Comparison of ENCODE assay signal across 8 cellular contexts in the genomic region with DNA sequence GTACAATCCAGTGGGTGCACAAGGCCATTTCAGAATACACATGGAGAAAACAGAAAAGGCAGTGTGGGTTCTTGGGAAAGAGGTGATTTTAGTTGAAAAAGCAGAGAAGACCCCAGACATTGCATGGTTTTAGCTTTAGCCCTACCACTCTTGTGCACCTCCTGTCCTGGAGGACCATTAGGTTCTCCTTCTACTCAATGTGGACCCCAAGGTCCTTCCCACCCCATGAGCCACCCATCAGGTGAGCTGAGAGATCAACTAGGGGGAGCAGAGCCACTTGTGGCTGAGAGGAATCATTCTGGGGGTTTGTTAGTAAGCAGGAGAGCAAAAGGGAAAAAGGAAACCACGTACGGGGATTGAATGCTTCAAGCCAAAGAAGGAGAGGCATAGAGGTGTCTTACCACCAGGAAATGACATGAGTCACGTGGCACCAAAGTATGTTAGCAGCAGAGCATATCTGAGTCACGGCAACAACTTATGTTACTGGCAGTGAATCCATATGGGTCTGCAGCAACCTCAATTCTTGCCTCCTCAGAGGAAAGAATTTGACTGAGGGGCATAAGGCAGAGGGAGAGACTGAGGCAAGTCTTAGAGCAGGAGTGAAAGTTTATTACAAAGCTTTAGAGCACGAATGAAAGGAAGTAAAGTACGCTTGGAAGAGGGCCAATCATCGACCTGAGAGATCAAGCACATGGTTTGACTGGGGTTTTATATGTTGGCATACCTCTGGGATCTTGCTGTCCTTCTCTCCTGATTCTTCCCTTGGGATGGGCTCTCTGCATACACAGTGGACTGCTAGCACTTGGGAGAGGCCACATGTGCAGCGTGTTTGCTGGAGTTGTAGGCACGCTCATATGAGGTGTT.
DNase-seq lines count a peak whose midpoint lies in the region; ATAC-seq and TF ChIP-seq lines count a peak whose summit lies in the region.

No MANE protein-coding gene starts in this region.

- POLR2A ChIA-PET in WTC11 (lab: Charles Lee), result no interaction called here

- TF ChIP-seq CTCF in C4-2B (conservative IDR thresholded peaks at IDR 0.05) (no peak), WTC11 (IDR thresholded peaks at IDR 0.05) (no peak), nephron progenitor cell (IDR thresholded peaks at IDR 0.05) (no peak)

- H3K27me3 Mint-ChIP-seq in memory B cell, result peaks cover 13% of the 10 kb centered on the region
- H3K27me3 Mint-ChIP-seq in WTC11 (ENCODE audit: low read depth), result peaks cover 12% of the 10 kb centered on the region
- peaks cover 24% of the 10 kb centered on the region for H3K27me3 Mint-ChIP-seq in nephron progenitor cell (ENCODE audit: low read depth, poor library complexity)

- peak overlapping the region; percentile 14; the same call in 1 of the 2 replicates for H3K27ac ChIP-seq in C4-2B

- H3K4me1 Mint-ChIP-seq in memory B cell, result peaks cover 13% of the 10 kb centered on the region
- no peaks in the 10 kb centered on the region for H3K4me1 Mint-ChIP-seq in WTC11
- H3K4me1 Mint-ChIP-seq in nephron progenitor cell, result peaks cover 27% of the 10 kb centered on the region

- H3K4me3 Mint-ChIP-seq in memory B cell (peak overlapping the region; percentile 28), WTC11 (no peak overlapping the region), nephron progenitor cell (no peak overlapping the region)

- H3K36me3 Mint-ChIP-seq in memory B cell, result no peaks in the 10 kb centered on the region
- no peaks in the 10 kb centered on the region for H3K36me3 Mint-ChIP-seq in WTC11
- H3K36me3 Mint-ChIP-seq in nephron progenitor cell (ENCODE audit: low read depth), result no peaks in the 10 kb centered on the region

- H3K9me3 Mint-ChIP-seq in memory B cell (no peaks in the 10 kb centered on the region), WTC11 (no peaks in the 10 kb centered on the region), nephron progenitor cell (no peaks in the 10 kb centered on the region)

- CTCF ChIA-PET in WTC11 (lab: Charles Lee), result interaction anchor here (1.2 to 1.8 kb wide), 3 partner anchors 74 to 165 kb away, joined by 3 to 6 read pairs (median 5); a partner anchor contains a TSS

- H3K27ac Mint-ChIP-seq in memory B cell, result no peak overlapping the region
- H3K27ac Mint-ChIP-seq in WTC11, result no peak overlapping the region
- no peak overlapping the region for H3K27ac Mint-ChIP-seq in nephron progenitor cell

- DNase-seq in Kasumi-1 (lab: John Stamatoyannopoulos, UW) (peak; percentile 25 to 27), memory B cell (ENCODE audit: low spot score in 2 of 2) (no peak), WTC11 (ENCODE audit: low spot score) (no peak), nephron progenitor cell (no peak)
- peak; percentile 21 for DNase-seq in activated T-cell treated with anti-CD3 and anti-CD28 coated beads, Interleukin-2, amount 50 U/mL, for 1 hour

- ATAC-seq in memory B cell (ENCODE audit: low read depth) (peak; percentile 65), HG02759 (IDR thresholded peaks at IDR 0.05; ENCODE audit: unreplicated experiment) (no peak), GM21786 (IDR thresholded peaks at IDR 0.05; ENCODE audit: unreplicated experiment) (no peak), WTC11 (no peak)

TF ChIP-seq in WTC11, 78 proteins besides CTCF, POLR2A, EP300 and RAD21:
- no peak for TF ChIP-seq JAZF1 (CRISPR knock-in tag; IDR thresholded peaks at IDR 0.05)
- TF ChIP-seq TCF7 (CRISPR knock-in tag; IDR thresholded peaks at IDR 0.05; ENCODE audit: low read depth), result no peak
- no peak for TF ChIP-seq ZNF121 (CRISPR knock-in tag; IDR thresholded peaks at IDR 0.05)
- TF ChIP-seq, protein P1, sequence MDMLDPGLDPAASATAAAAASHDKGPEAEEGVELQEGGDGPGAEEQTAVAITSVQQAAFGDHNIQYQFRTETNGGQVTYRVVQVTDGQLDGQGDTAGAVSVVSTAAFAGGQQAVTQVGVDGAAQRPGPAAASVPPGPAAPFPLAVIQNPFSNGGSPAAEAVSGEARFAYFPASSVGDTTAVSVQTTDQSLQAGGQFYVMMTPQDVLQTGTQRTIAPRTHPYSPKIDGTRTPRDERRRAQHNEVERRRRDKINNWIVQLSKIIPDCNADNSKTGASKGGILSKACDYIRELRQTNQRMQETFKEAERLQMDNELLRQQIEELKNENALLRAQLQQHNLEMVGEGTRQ (CRISPR knock-in tag; IDR thresholded peaks at IDR 0.05), result no peak

Comparison
In these comparisons a context has a peak if more than half of its experiments do, and no peak if none do; other contexts are left out.
1. DNase-seq: peak in Kasumi-1 (2 of 2) and activated T-cell treated with anti-CD3 and anti-CD28 coated beads, Interleukin-2, amount 50 U/mL, for 1 hour (single experiment); none in memory B cell (0 of 2), WTC11 (single experiment) and nephron progenitor cell (single experiment).